Comparison of ENCODE assay signal across 21 cellular contexts in genomic region chr14:62189698-62190097, GRCh38.
DNase-seq lines count a peak whose midpoint lies in the region; ATAC-seq and TF ChIP-seq lines count a peak whose summit lies in the region.
"Had no signal": no experiment of that assay in that cellular context is flagged by ENCODE, and none has a peak within 500 bp of the region (broad histone marks: within the 10 kb centered on the region; RNA-seq: fewer than 3 reads in every experiment).

No MANE protein-coding gene starts in this region.

- no peaks in the 10 kb centered on the region for H3K9me3 ChIP-seq in MG63
- no peaks in the 10 kb centered on the region for H3K9me3 ChIP-seq in T-helper 17 cell (ENCODE audit: control insufficient read depth, low read length, poor library complexity, severe bottlenecking)

- no peaks in the 10 kb centered on the region for H3K4me1 Mint-ChIP-seq in T-helper 17 cell
- H3K4me1 Mint-ChIP-seq: naive thymus-derived CD8-positive, alpha-beta T cell; stimulated activated naive CD8-positive, alpha-beta T cell treated with anti-CD3 and anti-CD28 coated beads, Interleukin-15, amount 100 ng/mL, for 72 hours had no signal

- no peak overlapping the region for H3K27ac Mint-ChIP-seq in T-helper 17 cell
- H3K27ac Mint-ChIP-seq: activated naive CD8-positive, alpha-beta T cell; activated T-helper 1 cell treated with anti-CD3 and anti-CD28 coated beads, Interleukin-12 subunit alpha, Interleukin-12 subunit beta, Interleukin-2, Interleukin-4 antibody, amounts not matched to agents 30 ng/mL and 10 ng/mL and 1 ng/mL, durations not matched to agents 14 hours and 24 hours and 36 hours; memory B cell; naive thymus-derived CD8-positive, alpha-beta T cell; stimulated activated naive CD8-positive, alpha-beta T cell treated with anti-CD3 and anti-CD28 coated beads, Interleukin-15, amount 100 ng/mL, for 72 hours; type B pancreatic cell had no signal

- no peak overlapping the region for H3K4me3 Mint-ChIP-seq in T-helper 17 cell
- H3K4me3 Mint-ChIP-seq: activated naive CD8-positive, alpha-beta T cell; activated T-helper 1 cell treated with anti-CD3 and anti-CD28 coated beads, Interleukin-12 subunit alpha, Interleukin-12 subunit beta, Interleukin-2, Interleukin-4 antibody, amounts not matched to agents 30 ng/mL and 10 ng/mL and 1 ng/mL, durations not matched to agents 14 hours and 24 hours and 36 hours; memory B cell; naive thymus-derived CD8-positive, alpha-beta T cell; stimulated activated naive CD8-positive, alpha-beta T cell treated with anti-CD3 and anti-CD28 coated beads, Interleukin-15, amount 100 ng/mL, for 72 hours; type B pancreatic cell had no signal

- H3K27me3 Mint-ChIP-seq in T-helper 17 cell = peaks cover 27% of the 10 kb centered on the region

- ATAC-seq in GM18861 (IDR thresholded peaks at IDR 0.05; ENCODE audit: unreplicated experiment) (no peak), GM19452 (IDR thresholded peaks at IDR 0.05; ENCODE audit: unreplicated experiment) (no peak), T-helper 17 cell (no peak)
- ATAC-seq: naive thymus-derived CD8-positive, alpha-beta T cell; Panc1; stimulated activated naive CD8-positive, alpha-beta T cell treated with anti-CD3 and anti-CD28 coated beads, Interleukin-15, amount 100 ng/mL, for 72 hours had no signal

- no peaks in the 10 kb centered on the region for H3K27me3 ChIP-seq in MG63

- DNase-seq in EL (peak; percentile 50), MG63 (peak; percentile 83), astrocyte of the hippocampus (ENCODE audit: low read depth, low spot score) (peak; percentile 58), foreskin fibroblast (peak; percentile 50 to 84), medulla oblongata (ENCODE audit: extremely low spot score) (no peak), T-helper 17 cell (no peak)
- DNase-seq: activated CD4-positive, alpha-beta T cell treated with anti-CD3 and anti-CD28 coated beads for 1 hour; caudate nucleus; naive thymus-derived CD8-positive, alpha-beta T cell; NCI-H146; NCI-H2227 treated with DMSO at 0.1 percent for 48 hours; stimulated activated naive CD8-positive, alpha-beta T cell treated with anti-CD3 and anti-CD28 coated beads, Interleukin-15, amount 100 ng/mL, for 72 hours; T-helper 9 cell had no signal

- no peaks in the 10 kb centered on the region for H3K36me3 ChIP-seq in MG63

- no peak for TF ChIP-seq CTCF in foreskin fibroblast (IDR thresholded peaks at IDR 0.05; ENCODE audit: low read depth, low read length)

- peaks cover 3% of the 10 kb centered on the region for H3K36me3 Mint-ChIP-seq in T-helper 17 cell (ENCODE audit: low read depth)
- H3K36me3 Mint-ChIP-seq: activated naive CD8-positive, alpha-beta T cell; memory B cell; naive thymus-derived CD8-positive, alpha-beta T cell; type B pancreatic cell had no signal

- H3K4me3 ChIP-seq in MG63 (no peak overlapping the region), foreskin fibroblast (ENCODE audit: low read depth in 1 of 2, low read length in 2 of 2) (no peak overlapping the region)
- H3K4me3 ChIP-seq: SK-N-MC had no signal

Comparison
In these comparisons a context has a peak if more than half of its experiments do, and no peak if none do; other contexts are left out.
1. DNase-seq: peak in EL (single experiment), MG63 (single experiment), astrocyte of the hippocampus (single experiment) and foreskin fibroblast (2 of 2); none in medulla oblongata (single experiment) and T-helper 17 cell (0 of 3).